Comparison of ENCODE assay signal across 15 cellular contexts in the genomic region with DNA sequence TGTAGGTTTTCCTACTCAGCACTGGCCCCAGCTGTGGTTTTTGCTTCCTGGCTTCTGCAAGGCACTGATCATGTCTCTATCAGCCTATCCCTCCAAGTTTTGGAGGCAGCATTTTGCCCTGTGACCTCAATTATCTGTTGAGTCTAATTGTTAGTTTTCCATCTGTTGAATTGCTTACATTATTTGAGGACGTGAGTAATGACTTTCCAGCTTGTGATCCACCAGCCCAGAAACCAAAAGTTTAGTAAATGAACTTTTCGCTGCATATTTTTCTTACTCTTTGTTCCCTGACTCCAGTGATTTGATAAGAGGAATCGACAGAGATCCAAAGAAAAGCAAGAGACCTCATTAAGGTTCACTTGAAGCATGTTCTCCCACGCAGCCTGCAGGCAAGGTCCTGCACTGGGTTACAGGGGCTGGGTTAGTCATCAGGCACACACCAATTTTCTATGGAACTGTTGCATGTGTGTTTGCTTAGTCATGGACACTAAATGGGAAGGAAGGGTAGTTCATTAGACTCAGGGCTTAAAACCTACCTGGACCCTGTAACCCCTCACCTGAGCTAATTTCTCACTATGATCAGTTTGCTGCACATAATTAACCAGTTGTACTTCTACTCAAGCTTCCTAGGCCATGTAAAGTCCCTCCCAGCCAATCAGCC. TPM values are rescaled to one million over a fixed set of nuclear protein-coding genes. Genes with fewer than 3 reads are reported as not detected.
DNase-seq lines count a peak whose midpoint lies in the region; ATAC-seq and TF ChIP-seq lines count a peak whose summit lies in the region.
"Had no signal": no experiment of that assay in that cellular context is flagged by ENCODE, and none has a peak within 500 bp of the region (broad histone marks: within the 10 kb centered on the region; RNA-seq: fewer than 3 reads in every experiment).

No MANE protein-coding gene starts in this region.

- no peak overlapping the region for H3K4me3 Mint-ChIP-seq in natural killer cell treated with Interleukin-12 subunit alpha and Interleukin-12 subunit beta and Interleukin-15 and Interleukin-18, amount 100 ng/mL, for 72 hours
- H3K4me3 Mint-ChIP-seq: CD4-positive, alpha-beta T cell; nephron had no signal

- H3K79me2 ChIP-seq in Loucy (ENCODE audit: insufficient read depth, low read length), result no peaks in the 10 kb centered on the region

- H3K9me2 ChIP-seq in Loucy (replicated peaks; ENCODE audit: low read depth, low read length), result no peaks in the 10 kb centered on the region

- H3K9ac ChIP-seq in BLaER1 treated with 17β-estradiol and CSF1 and Interleukin-3, amounts not matched to agents 10 nM and 100 nM, result no peak overlapping the region
- H3K9ac ChIP-seq in Loucy (ENCODE audit: low read depth, low read length, poor library complexity, severe bottlenecking), result no peak overlapping the region

- H3K4me2 ChIP-seq in BLaER1 treated with 17β-estradiol and CSF1 and Interleukin-3, amounts not matched to agents 10 nM and 100 nM, result peak overlapping the region in 8 of 11 experiments; percentile 7 to 55 (median 28); a peak in 11 of 22 replicates
- H3K4me2 ChIP-seq in Loucy (ENCODE audit: low read depth, low read length, poor library complexity, severe bottlenecking), result peak overlapping the region; percentile 28

- no peak overlapping the region for H3K27ac ChIP-seq in BLaER1 treated with 17β-estradiol and CSF1 and Interleukin-3, amounts not matched to agents 10 nM and 100 nM
- H3K27ac ChIP-seq: gastroesophageal sphincter had no signal

- no peak overlapping the region for H2AFZ ChIP-seq in Loucy (ENCODE audit: low read length)

- no peak overlapping the region for H3K4me3 ChIP-seq in BLaER1 treated with 17β-estradiol and CSF1 and Interleukin-3, amounts not matched to agents 10 nM and 100 nM
- H3K4me3 ChIP-seq in Loucy (ENCODE audit: low read length, poor library complexity, severe bottlenecking) (no peak overlapping the region), cardiac fibroblast (replicated peaks in 1 of 2; ENCODE audit: low read depth in 2 of 2, low read length in 2 of 2) (no peak overlapping the region)
- H3K4me3 ChIP-seq: coronary artery, gastroesophageal sphincter had no signal

- no peaks in the 10 kb centered on the region for H4K20me1 ChIP-seq in BLaER1 treated with 17β-estradiol and CSF1 and Interleukin-3, amounts not matched to agents 10 nM and 100 nM
- no peaks in the 10 kb centered on the region for H4K20me1 ChIP-seq in Loucy (ENCODE audit: insufficient read depth, low read length, poor library complexity, severe bottlenecking)

- ATAC-seq in left lobe of liver (peak; percentile 40), SK-N-SH treated with all-trans-retinoic acid at 6 μM for 48 hours (no peak)
- ATAC-seq in natural killer cell treated with Interleukin-12 subunit alpha and Interleukin-12 subunit beta and Interleukin-15 and Interleukin-18, amount 100 ng/mL, for 72 hours, result no peak
- ATAC-seq: activated naive CD4-positive, alpha-beta T cell treated with anti-CD3 and anti-CD28 coated beads, Interleukin-2, amount 50 U/mL, for 72 hours; gastroesophageal sphincter had no signal

- H3K27me3 ChIP-seq in BLaER1 treated with 17β-estradiol and CSF1 and Interleukin-3, amounts not matched to agents 10 nM and 100 nM, result no peaks in the 10 kb centered on the region
- no peaks in the 10 kb centered on the region for H3K27me3 ChIP-seq in Loucy (ENCODE audit: insufficient read depth, low read length, poor library complexity, severe bottlenecking)
- H3K27me3 ChIP-seq: gastroesophageal sphincter had no signal

- peaks cover 0 to 45% (median 4%) of the 10 kb centered on the region in 11 experiments; a peak in 9 of 22 replicates for H3K36me3 ChIP-seq in BLaER1 treated with 17β-estradiol and CSF1 and Interleukin-3, amounts not matched to agents 10 nM and 100 nM
- no peaks in the 10 kb centered on the region for H3K36me3 ChIP-seq in Loucy (ENCODE audit: insufficient read depth, low read length)
- H3K36me3 ChIP-seq: gastroesophageal sphincter had no signal

- peaks cover 11 to 82% (median 54%) of the 10 kb centered on the region in 11 experiments; a peak in 21 of 22 replicates for H3K9me3 ChIP-seq in BLaER1 treated with 17β-estradiol and CSF1 and Interleukin-3, amounts not matched to agents 10 nM and 100 nM (replicated peaks in 1 of 11)
- H3K9me3 ChIP-seq in Loucy (ENCODE audit: insufficient read depth, low read depth, low read length), result no peaks in the 10 kb centered on the region
- H3K9me3 ChIP-seq: gastroesophageal sphincter had no signal

- H3K27me3 Mint-ChIP-seq in natural killer cell treated with Interleukin-12 subunit alpha and Interleukin-12 subunit beta and Interleukin-15 and Interleukin-18, amount 100 ng/mL, for 72 hours, result peaks cover 9 to 12% of the 10 kb centered on the region in 2 donors
- H3K27me3 Mint-ChIP-seq: CD4-positive, alpha-beta T cell had no signal

- H3K4me1 ChIP-seq in BLaER1 treated with 17β-estradiol and CSF1 and Interleukin-3, amounts not matched to agents 10 nM and 100 nM, result peaks cover 8 to 51% (median 44%) of the 10 kb centered on the region in 10 experiments; a peak in 19 of 20 replicates
- peaks cover 20% of the 10 kb centered on the region for H3K4me1 ChIP-seq in Loucy (ENCODE audit: insufficient read depth, low read length, poor library complexity, severe bottlenecking)

- TF ChIP-seq CTCF in Loucy (conservative IDR thresholded peaks at IDR 0.05; ENCODE audit: low read length) (no peak), cardiac fibroblast (IDR thresholded peaks at IDR 0.05; ENCODE audit: low read depth, low read length) (no peak)

- no peaks in the 10 kb centered on the region for H3K9me3 Mint-ChIP-seq in natural killer cell treated with Interleukin-12 subunit alpha and Interleukin-12 subunit beta and Interleukin-15 and Interleukin-18, amount 100 ng/mL, for 72 hours
- H3K9me3 Mint-ChIP-seq: activated naive CD4-positive, alpha-beta T cell treated with anti-CD3 and anti-CD28 coated beads, Interleukin-2, amount 50 U/mL, for 72 hours; CD4-positive, alpha-beta T cell had no signal

- peak; percentile 70 to 76 for DNase-seq in cardiac fibroblast (ENCODE audit: low read depth in 2 of 2)
- no peak for DNase-seq in left lobe of liver (ENCODE audit: low spot score)
- DNase-seq in natural killer cell treated with Interleukin-12 subunit alpha and Interleukin-12 subunit beta and Interleukin-15 and Interleukin-18, amount 100 ng/mL, for 72 hours (ENCODE audit: low spot score), result no peak
- no peak for DNase-seq in activated CD4-positive, CD25-positive, alpha-beta regulatory T cell (lab: John Stamatoyannopoulos, UW)
- DNase-seq in activated naive CD4-positive, alpha-beta T cell treated with anti-CD3 and anti-CD28 coated beads, Interleukin-2, amount 50 U/mL, for 16 hours, result no peak
- DNase-seq: CD4-positive, alpha-beta T cell; NCI-H2227 treated with DMSO at 0.1 percent for 48 hours; T1000 had no signal

- no peaks in the 10 kb centered on the region for H3F3A ChIP-seq in Loucy (ENCODE audit: low read depth)

- peaks cover 0 to 3% of the 10 kb centered on the region in 2 donors for H3K4me1 Mint-ChIP-seq in natural killer cell treated with Interleukin-12 subunit alpha and Interleukin-12 subunit beta and Interleukin-15 and Interleukin-18, amount 100 ng/mL, for 72 hours (ENCODE audit: low read depth in 2 of 2)

- H3K27ac Mint-ChIP-seq in natural killer cell treated with Interleukin-12 subunit alpha and Interleukin-12 subunit beta and Interleukin-15 and Interleukin-18, amount 100 ng/mL, for 72 hours, result no peak overlapping the region
- H3K27ac Mint-ChIP-seq: activated naive CD4-positive, alpha-beta T cell treated with anti-CD3 and anti-CD28 coated beads, Interleukin-2, amount 50 U/mL, for 72 hours; CD4-positive, alpha-beta T cell; nephron had no signal

- no peaks in the 10 kb centered on the region for H3K36me3 Mint-ChIP-seq in natural killer cell treated with Interleukin-12 subunit alpha and Interleukin-12 subunit beta and Interleukin-15 and Interleukin-18, amount 100 ng/mL, for 72 hours

TF ChIP-seq in SK-N-SH treated with all-trans-retinoic acid at 6 μM for 48 hours, 23 proteins besides CTCF, POLR2A, EP300 and RAD21:
- TF ChIP-seq ZNF70 (CRISPR knock-in tag; IDR thresholded peaks at IDR 0.05), result no peak

RNA-seq across cellular contexts. Expression of a gene that starts 57.2 kb away (rescaled TPM):
- total RNA-seq in left lobe of liver, result 1.3 TPM
- total RNA-seq in natural killer cell treated with Interleukin-12 subunit alpha and Interleukin-12 subunit beta and Interleukin-15 and Interleukin-18, amount 100 ng/mL, for 72 hours, result 1 to 10 TPM; 2.2 to 3.9 TPM

Comparison
In these comparisons a context has a peak if more than half of its experiments do, and no peak if none do; other contexts are left out.
1. DNase-seq: peak in cardiac fibroblast (2 of 2); none in left lobe of liver (single experiment), natural killer cell treated with Interleukin-12 subunit alpha and Interleukin-12 subunit beta and Interleukin-15 and Interleukin-18, amount 100 ng/mL, for 72 hours (single experiment), activated CD4-positive, CD25-positive, alpha-beta regulatory T cell (0 of 4) and activated naive CD4-positive, alpha-beta T cell treated with anti-CD3 and anti-CD28 coated beads, Interleukin-2, amount 50 U/mL, for 16 hours (single experiment).